ENCODE assay signal across 12 cellular contexts in genomic region chr1:34915521-34915920, GRCh38.
"Had no signal": no experiment of that assay in that cellular context is flagged by ENCODE, and none has a peak within 500 bp of the region (broad histone marks: within the 10 kb centered on the region; RNA-seq: fewer than 3 reads in every experiment).

No MANE protein-coding gene starts in this region.

- DNase-seq: activated CD4-positive, alpha-beta T cell treated with anti-CD3 and anti-CD28 coated beads, Interleukin-2, amount 10 ng/mL, durations not matched to agents 7 days and 5 days; activated naive CD4-positive, alpha-beta T cell; anterior cingulate cortex; brain microvascular endothelial cell; dermis blood vessel endothelial cell; gastrocnemius medialis; heart left ventricle; left colon; nephron progenitor cell; occipital lobe; stimulated activated CD4-positive, alpha-beta T cell treated with anti-CD3 and anti-CD28 coated beads, Interleukin-4, amount 100 ng/mL, for 1 hour; stimulated activated naive B cell treated with anti-CD40 and anti-IgM and Interleukin-4, amounts not matched to agents 10 μg/mL and 1 μg/mL and 100 μg/mL, for 72 hours had no signal
